Comparison of ENCODE assay signal across 8 cellular contexts in genomic region chr17:61409301-61410099, GRCh38. TPM values are rescaled to one million over a fixed set of nuclear protein-coding genes. Genes with fewer than 3 reads are reported as not detected.
DNase-seq lines count a peak whose midpoint lies in the region; ATAC-seq, FAIRE-seq and TF ChIP-seq lines count a peak whose summit lies in the region.

No MANE protein-coding gene starts in this region.

- H3K36me3 ChIP-seq in RWPE2 (ENCODE audit: low read depth), result no peaks in the 10 kb centered on the region
- H3K36me3 ChIP-seq in kidney (ENCODE audit: control insufficient read depth in 1 of 2, insufficient read depth in 2 of 2, low read length in 2 of 2), result peaks cover 4 to 10% of the 10 kb centered on the region in 2 donors
- no peaks in the 10 kb centered on the region for H3K36me3 ChIP-seq in small intestine (ENCODE audit: control insufficient read depth in 2 of 2, insufficient read depth in 2 of 2, low read length in 2 of 2)

- no peak for TF ChIP-seq POLR2A in H54 (IDR thresholded peaks at IDR 0.05; ENCODE audit: low read depth, low read length)

- H3K4me3 ChIP-seq in RWPE2 (ENCODE audit: severe bottlenecking) (peak overlapping the region; percentile 53), kidney (ENCODE audit: low read length in 2 of 2) (peak overlapping the region; percentile 23 to 53), small intestine (ENCODE audit: low read depth in 1 of 2, low read length in 2 of 2) (peak overlapping the region in 1 of 2 donors; percentile 51)

- FAIRE-seq in H54 (lab: Jason Lieb, UNC) (no peak), kidney (lab: Jason Lieb, UNC) (no peak), small intestine (lab: Jason Lieb, UNC) (no peak)

- H3K4me1 ChIP-seq in RWPE2 (ENCODE audit: insufficient read depth, poor library complexity, severe bottlenecking) (no peaks in the 10 kb centered on the region), kidney (ENCODE audit: control insufficient read depth in 1 of 2, insufficient read depth in 1 of 2, low read depth in 1 of 2, low read length in 2 of 2) (peaks cover 8 to 23% of the 10 kb centered on the region in 2 donors), small intestine (ENCODE audit: control insufficient read depth in 2 of 2, insufficient read depth in 1 of 2, low read depth in 1 of 2, low read length in 1 of 2) (no peaks in the 10 kb centered on the region)

- in situ Hi-C loops in T47D (cut with HindIII; ENCODE audit: low pct_unique_long_range_greater_than_20kb, low sequenced_read_pairs), result no loop called here

- H3K27ac ChIP-seq in RWPE2 (ENCODE audit: poor library complexity, severe bottlenecking) (no peak overlapping the region), kidney (ENCODE audit: low read depth in 2 of 2, low read length in 2 of 2) (peak overlapping the region; percentile 93 to 94), small intestine (ENCODE audit: low read depth in 1 of 2, low read length in 1 of 2) (peak overlapping the region in 1 of 2 donors; percentile 24)

- H3K9ac ChIP-seq in kidney (ENCODE audit: low read length in 2 of 2), result peak overlapping the region in 1 of 2 donors; percentile 52

- 1 to 2% (median 1%) methylated on average over 55 to 73 of the region's 73 CpGs for WGBS in small intestine, 3 donors

- peak; percentile 55 for ATAC-seq in RWPE2 (ENCODE audit: low read depth)
- no peak for ATAC-seq in HG03159 (IDR thresholded peaks at IDR 0.05; ENCODE audit: unreplicated experiment)
- ATAC-seq in GM18870 (IDR thresholded peaks at IDR 0.05; ENCODE audit: unreplicated experiment), result no peak

- H3K9me3 ChIP-seq in RWPE2 (ENCODE audit: severe bottlenecking), result no peaks in the 10 kb centered on the region
- H3K9me3 ChIP-seq in kidney (ENCODE audit: control insufficient read depth in 1 of 2, low read length in 2 of 2), result no peaks in the 10 kb centered on the region
- no peaks in the 10 kb centered on the region for H3K9me3 ChIP-seq in small intestine (ENCODE audit: control insufficient read depth, low read depth)

- DNase-seq in D341Med (ENCODE audit: low spot score), result peak; percentile 92
- peak; percentile 34 for DNase-seq in H54 (ENCODE audit: insufficient read length, low spot score)
- DNase-seq in RWPE2 (ENCODE audit: low spot score), result peak; percentile 66
- peak; percentile 81 to 91 for DNase-seq in T47D (ENCODE audit: low read depth in 1 of 2, low spot score in 1 of 2)
- DNase-seq in kidney, result peak; percentile 90
- peak; percentile 49 for DNase-seq in small intestine

- intact Hi-C loops in kidney (cut with DNase I), result loop anchor here (10.0 kb wide), 1 partner anchor 435 kb away; no protein-coding TSS in a partner anchor

- H3K27me3 ChIP-seq in RWPE2 (ENCODE audit: insufficient read depth, poor library complexity, severe bottlenecking) (peaks cover 4% of the 10 kb centered on the region), small intestine (ENCODE audit: control insufficient read depth in 2 of 2, insufficient read depth in 2 of 2, low read length in 2 of 2) (peaks cover 15 to 32% of the 10 kb centered on the region in 2 donors)

- TF ChIP-seq CTCF in RWPE2 (IDR thresholded peaks at IDR 0.05; ENCODE audit: poor library complexity, severe bottlenecking) (peak; percentile 85), kidney (IDR thresholded peaks at IDR 0.05; ENCODE audit: borderline replicate concordance, extremely low read depth, insufficient read depth) (peak; percentile 58)

RNA-seq across cellular contexts. Expression of gene TBX2, which starts 9.9 kb away (rescaled TPM):
- 66.4 TPM for total RNA-seq in kidney
- polyA plus RNA-seq in kidney (ENCODE audit: insufficient read depth, low read depth, low replicate concordance) (122 TPM), small intestine (1 to 10 TPM in 2 of 3 donors, under 1 TPM in 1; 0.45 to 9.5 (median 4.3) TPM)

RNA-seq across cellular contexts. Expression of gene TBX4, which starts 42.7 kb away (rescaled TPM):
- total RNA-seq in kidney, result not detected
- polyA plus RNA-seq in kidney (ENCODE audit: insufficient read depth, low read depth, low replicate concordance), result not detected
- polyA plus RNA-seq in small intestine, result not detected

Comparison
In these comparisons a context has a peak if more than half of its experiments do, and no peak if none do; other contexts are left out.
1. DNase-seq: peak in every context shown above with its lines; median percentile 92 in D341Med; 90 in kidney; 86 in T47D; 66 in RWPE2; 49 in small intestine; 34 in H54.
2. RNA of gene TBX2, which starts 9.9 kb away (polyA plus RNA-seq): 122 TPM in kidney (single experiment); 0.45 to 9.5 TPM in small intestine; every median in the first group is over 10 times any median in the second.